ENCODE assay signal across 2 cellular contexts in genomic region chr17:60082946-60083471, GRCh38.
TF ChIP-seq lines count a peak whose summit lies in the region.

No MANE protein-coding gene starts in this region.

TF ChIP-seq in A549, 52 proteins besides CTCF, POLR2A, EP300 and RAD21:
- peak; percentile 79 for TF ChIP-seq MAFK (IDR thresholded peaks at IDR 0.05; ENCODE audit: partially characterized antibody)
- no peak for TF ChIP-seq HES2 (IDR thresholded peaks at IDR 0.05)

TF ChIP-seq in IMR-90, 13 proteins besides CTCF, POLR2A, EP300 and RAD21:
- TF ChIP-seq MAFK (IDR thresholded peaks at IDR 0.05; ENCODE audit: low read depth, low read length) (peak; percentile 55), MXI1 (IDR thresholded peaks at IDR 0.05; ENCODE audit: borderline replicate concordance, low read depth, low read length) (no peak)
